32 cellular contexts compared by ENCODE assay signal in the genomic region with DNA sequence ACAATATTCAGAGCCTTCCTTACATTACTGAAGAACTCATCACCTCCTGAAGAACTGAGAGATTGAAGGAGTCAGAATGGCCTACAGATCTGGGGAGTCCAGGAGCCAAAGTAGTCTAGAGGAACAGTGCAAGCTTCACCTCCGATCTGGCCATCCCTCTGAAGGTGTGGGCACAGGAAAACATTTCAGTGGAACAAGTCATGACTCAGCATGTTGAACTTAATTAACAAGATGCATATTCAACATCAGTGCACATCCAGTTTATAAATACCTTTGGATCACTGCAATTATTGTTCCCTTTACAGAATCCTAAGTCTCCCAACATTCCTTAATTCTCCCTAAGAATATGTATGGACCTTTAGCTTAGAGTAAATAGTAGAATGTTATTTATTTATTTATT. TPM values are rescaled to one million over a fixed set of nuclear protein-coding genes. Genes with fewer than 3 reads are reported as not detected.
"Had no signal": no experiment of that assay in that cellular context is flagged by ENCODE, and none has a peak within 500 bp of the region (broad histone marks: within the 10 kb centered on the region; RNA-seq: fewer than 3 reads in every experiment).

No MANE protein-coding gene starts in this region.

- H3K27ac ChIP-seq: breast epithelium, esophagus muscularis mucosa, foreskin keratinocyte, heart left ventricle, ovary, psoas muscle, right atrium auricular region, tibial nerve, VCaP had no signal

- H3K27ac Mint-ChIP-seq: activated naive CD4-positive, alpha-beta T cell treated with anti-CD3 and anti-CD28 coated beads, Interleukin-2, amount 10 ng/mL, durations not matched to agents 7 days and 5 days; activated T-helper 1 cell treated with anti-CD3 and anti-CD28 coated beads, Interleukin-12 subunit alpha, Interleukin-12 subunit beta, Interleukin-2, Interleukin-4 antibody, amounts not matched to agents 30 ng/mL and 10 ng/mL and 1 ng/mL, durations not matched to agents 14 hours and 24 hours and 36 hours; immature natural killer cell; memory B cell; naive thymus-derived CD4-positive, alpha-beta T cell; stimulated activated naive B cell treated with anti-CD40 and anti-IgM and Interleukin-4, amounts not matched to agents 10 μg/mL and 1 μg/mL and 100 μg/mL, for 72 hours had no signal

- H3K4me3 ChIP-seq: breast epithelium, esophagus muscularis mucosa, heart left ventricle, ovary, psoas muscle, right atrium auricular region, tibial nerve had no signal

- DNase-seq: activated CD4-positive, alpha-beta T cell treated with anti-CD3 and anti-CD28 coated beads for 4 hours; activated CD4-positive, alpha-beta T cell treated with anti-CD3 and anti-CD28 coated beads, Interleukin-2, amount 50 U/mL, for 4 hours; activated gamma-delta T cell; activated naive CD4-positive, alpha-beta T cell treated with anti-CD3 and anti-CD28 coated beads, Interleukin-2, amount 10 ng/mL, durations not matched to agents 7 days and 5 days; activated T-cell treated with anti-CD3 and anti-CD28 coated beads for 4 hours; amygdala; dermis blood vessel endothelial cell; effector CD4-positive, alpha-beta T cell; foreskin keratinocyte; heart left ventricle; hypothalamus; immature natural killer cell; kidney; midbrain; naive thymus-derived CD4-positive, alpha-beta T cell; ovary; psoas muscle; stimulated activated CD4-positive, alpha-beta T cell treated with anti-CD3 and anti-CD28 coated beads, Interleukin-15, amount 100 ng/mL, for 24 hours; stimulated activated CD4-positive, alpha-beta T cell treated with anti-CD3 and anti-CD28 coated beads, Interleukin-2, amount 100 ng/mL, for 24 hours; stimulated activated naive B cell treated with anti-CD40 and anti-IgM and Interleukin-4, amounts not matched to agents 10 μg/mL and 1 μg/mL and 100 μg/mL, for 72 hours; T-helper 9 cell had no signal

- H3K9me3 ChIP-seq: breast epithelium, esophagus muscularis mucosa, heart left ventricle, ovary, psoas muscle, right atrium auricular region, tibial nerve had no signal

- H3K27me3 ChIP-seq: breast epithelium, esophagus muscularis mucosa, foreskin keratinocyte, heart left ventricle, ovary, right atrium auricular region, tibial nerve had no signal

- H3K36me3 ChIP-seq: breast epithelium, ovary had no signal

- H3K4me1 ChIP-seq: breast epithelium, esophagus muscularis mucosa, foreskin keratinocyte, psoas muscle, tibial nerve had no signal

- H3K27me3 Mint-ChIP-seq: activated naive CD4-positive, alpha-beta T cell treated with anti-CD3 and anti-CD28 coated beads, Interleukin-2, amount 10 ng/mL, durations not matched to agents 7 days and 5 days; central memory CD8-positive, alpha-beta T cell; memory B cell; naive thymus-derived CD4-positive, alpha-beta T cell; stimulated activated naive B cell treated with anti-CD40 and anti-IgM and Interleukin-4, amounts not matched to agents 10 μg/mL and 1 μg/mL and 100 μg/mL, for 72 hours had no signal

- H3K4me3 Mint-ChIP-seq: activated naive CD4-positive, alpha-beta T cell treated with anti-CD3 and anti-CD28 coated beads, Interleukin-2, amount 10 ng/mL, durations not matched to agents 7 days and 5 days; activated T-helper 1 cell treated with anti-CD3 and anti-CD28 coated beads, Interleukin-12 subunit alpha, Interleukin-12 subunit beta, Interleukin-2, Interleukin-4 antibody, amounts not matched to agents 30 ng/mL and 10 ng/mL and 1 ng/mL, durations not matched to agents 14 hours and 24 hours and 36 hours; central memory CD8-positive, alpha-beta T cell; immature natural killer cell; memory B cell; naive thymus-derived CD4-positive, alpha-beta T cell; stimulated activated naive B cell treated with anti-CD40 and anti-IgM and Interleukin-4, amounts not matched to agents 10 μg/mL and 1 μg/mL and 100 μg/mL, for 72 hours had no signal

- H3K4me1 Mint-ChIP-seq: activated naive CD4-positive, alpha-beta T cell treated with anti-CD3 and anti-CD28 coated beads, Interleukin-2, amount 10 ng/mL, durations not matched to agents 7 days and 5 days; central memory CD8-positive, alpha-beta T cell; immature natural killer cell; memory B cell; naive thymus-derived CD4-positive, alpha-beta T cell; stimulated activated naive B cell treated with anti-CD40 and anti-IgM and Interleukin-4, amounts not matched to agents 10 μg/mL and 1 μg/mL and 100 μg/mL, for 72 hours had no signal

- FAIRE-seq: colon, kidney, TTC549 had no signal

- H3K9me3 Mint-ChIP-seq: activated naive CD4-positive, alpha-beta T cell treated with anti-CD3 and anti-CD28 coated beads, Interleukin-2, amount 10 ng/mL, durations not matched to agents 7 days and 5 days; activated T-helper 1 cell treated with anti-CD3 and anti-CD28 coated beads, Interleukin-12 subunit alpha, Interleukin-12 subunit beta, Interleukin-2, Interleukin-4 antibody, amounts not matched to agents 30 ng/mL and 10 ng/mL and 1 ng/mL, durations not matched to agents 14 hours and 24 hours and 36 hours; central memory CD8-positive, alpha-beta T cell; immature natural killer cell; memory B cell; naive thymus-derived CD4-positive, alpha-beta T cell; stimulated activated naive B cell treated with anti-CD40 and anti-IgM and Interleukin-4, amounts not matched to agents 10 μg/mL and 1 μg/mL and 100 μg/mL, for 72 hours had no signal

- ATAC-seq: foreskin keratinocyte; heart left ventricle; naive thymus-derived CD4-positive, alpha-beta T cell; psoas muscle; stimulated activated naive B cell treated with anti-CD40 and anti-IgM and Interleukin-4, amounts not matched to agents 10 μg/mL and 1 μg/mL and 100 μg/mL, for 72 hours had no signal

RNA-seq across cellular contexts. Expression of a gene that starts 48.5 kb away (rescaled TPM):
- total RNA-seq: breast epithelium, dermis blood vessel endothelial cell, esophagus muscularis mucosa, heart left ventricle, psoas muscle, right atrium auricular region had no signal
- polyA plus RNA-seq: foreskin keratinocyte, immature natural killer cell, neural cell had no signal
